Comparison of ENCODE assay signal across 16 cellular contexts in genomic region chr1:158688343-158688742, GRCh38. TPM values are rescaled to one million over a fixed set of nuclear protein-coding genes. Genes with fewer than 3 reads are reported as not detected.
"Had no signal": no experiment of that assay in that cellular context is flagged by ENCODE, and none has a peak within 500 bp of the region (broad histone marks: within the 10 kb centered on the region; RNA-seq: fewer than 3 reads in every experiment).

No MANE protein-coding gene starts in this region.

RNA-seq across cellular contexts. Expression of gene SPTA1, which starts 1.8 kb away (rescaled TPM):
- total RNA-seq: thoracic aorta, upper lobe of right lung, ureter had no signal
- polyA plus RNA-seq: stomach had no signal

RNA-seq across cellular contexts. Expression of gene OR6K2, which starts 12.1 kb away (rescaled TPM):
- total RNA-seq: stomach, subcutaneous adipose tissue, suprapubic skin, temporal lobe, testis, thoracic aorta, thyroid gland, tibial nerve, transverse colon, upper lobe of left lung, upper lobe of right lung, ureter, urinary bladder, uterus, vagina had no signal
- polyA plus RNA-seq: stomach, thymus, urinary bladder had no signal

RNA-seq across cellular contexts. Expression of gene OR6K3, which starts 32.2 kb away (rescaled TPM):
- total RNA-seq: stomach, subcutaneous adipose tissue, suprapubic skin, temporal lobe, thoracic aorta, thyroid gland, tibial nerve, transverse colon, ureter, urinary bladder, uterus, vagina had no signal
- polyA plus RNA-seq: stomach, thymus, urinary bladder had no signal
